In the genomic region with DNA sequence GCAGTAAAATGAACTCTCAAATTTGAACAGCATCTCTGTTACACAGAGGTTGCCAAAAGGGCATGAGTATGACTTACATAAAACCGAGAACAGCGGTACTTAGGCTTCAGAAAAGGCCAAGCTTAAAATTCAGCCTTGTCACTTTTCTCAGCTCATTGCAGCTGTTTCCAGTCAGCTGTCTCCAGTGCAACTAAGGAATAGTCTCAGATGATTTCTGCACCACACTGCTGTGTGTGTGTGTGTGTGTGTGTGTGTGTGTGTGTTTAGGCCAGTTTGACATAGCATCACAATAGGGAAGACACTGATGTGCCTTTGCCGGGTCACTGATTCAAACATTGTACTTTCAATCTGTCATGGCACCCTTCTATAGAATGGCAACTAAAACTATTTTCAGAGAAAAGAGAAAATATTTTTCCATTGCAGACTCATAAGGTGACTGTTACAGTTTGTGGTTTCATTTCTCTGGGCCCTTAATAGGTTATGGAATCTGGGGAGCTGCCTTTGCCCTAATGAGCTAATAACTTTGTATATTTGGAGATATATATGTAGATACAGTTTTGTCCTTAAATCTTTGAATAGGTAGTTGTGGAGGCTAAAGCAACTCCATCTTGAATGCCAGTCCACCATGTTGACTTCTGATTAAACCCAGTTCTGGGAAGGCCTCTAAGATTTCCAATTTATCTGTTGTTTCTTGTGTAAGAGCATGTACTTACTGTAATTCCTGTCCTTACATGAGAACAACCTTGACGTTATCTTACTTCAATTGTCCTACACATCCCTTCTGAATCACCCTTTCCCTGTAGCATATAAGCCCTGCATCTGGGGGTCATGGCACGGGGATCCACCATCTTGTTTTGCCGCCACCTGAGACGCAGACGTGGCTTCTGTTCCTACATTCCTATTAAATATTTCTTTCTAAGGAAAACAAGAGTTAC, we compare ENCODE assay signal across 18 cellular contexts. TPM values are rescaled to one million over a fixed set of nuclear protein-coding genes. Genes with fewer than 3 reads are reported as not detected.
DNase-seq lines count a peak whose midpoint lies in the region; ATAC-seq, FAIRE-seq and TF ChIP-seq lines count a peak whose summit lies in the region.
"Had no signal": no experiment of that assay in that cellular context is flagged by ENCODE, and none has a peak within 500 bp of the region (broad histone marks: within the 10 kb centered on the region; RNA-seq: fewer than 3 reads in every experiment).

No MANE protein-coding gene starts in this region.

- POLR2A ChIA-PET in GM12878 (lab: Charles Lee): no interaction called here

- no peak for TF ChIP-seq RAD21 in GM12878 (IDR thresholded peaks at IDR 0.05; ENCODE audit: insufficient read depth, low read depth, low read length)

- H3K27me3 Mint-ChIP-seq in GM23338 (ENCODE audit: insufficient read depth, low read depth, poor library complexity): peaks cover 13% of the 10 kb centered on the region
- no peaks in the 10 kb centered on the region for H3K27me3 Mint-ChIP-seq in nephron (ENCODE audit: low read depth)
- H3K27me3 Mint-ChIP-seq: natural killer cell treated with Interleukin-12 subunit alpha and Interleukin-12 subunit beta and Interleukin-15 and Interleukin-18, amount 100 ng/mL, for 72 hours had no signal

- RAD21 ChIA-PET in GM12878 (lab: Charles Lee; ENCODE audit: unreplicated experiment): interaction anchor here (3.2 kb wide), 1 partner anchor 316 kb away, joined by 9 read pairs; no protein-coding TSS in a partner anchor

- SMC1A ChIA-PET in GM12878 (lab: Charles Lee; ENCODE audit: uncharacterized antibody, unreplicated experiment): interaction anchor here (0.8 to 2.0 kb wide), 9 partner anchors 56 to 1606 kb away, joined by 3 to 6 read pairs (median 3); no protein-coding TSS in a partner anchor

- H3K9ac ChIP-seq in Loucy (ENCODE audit: low read depth, low read length, poor library complexity, severe bottlenecking) (no peak overlapping the region), GM12878 (ENCODE audit: control insufficient read depth, insufficient read depth, low read length) (no peak overlapping the region)

- intact Hi-C loops in GM12878 (cut with micrococcal nuclease; ENCODE audit: unreplicated experiment): loop anchor here (10.0 kb wide), 2 partner anchors 493 to 603 kb away; a partner anchor contains a TSS

- no peak for ATAC-seq in GM23338
- peak; percentile 19 for ATAC-seq in GM12878
- no peak for ATAC-seq in HG03280 (IDR thresholded peaks at IDR 0.05; ENCODE audit: unreplicated experiment)
- ATAC-seq: natural killer cell treated with Interleukin-12 subunit alpha and Interleukin-12 subunit beta and Interleukin-15 and Interleukin-18, amount 100 ng/mL, for 72 hours; Panc1 had no signal

- 77% methylated on average over 8 of the region's 8 CpGs for WGBS in GM12878 (ENCODE audit: insufficient coverage, insufficient replicate concordance, low lambda C conversion rate, missing lambda C conversion rate)

- H3K9me3 ChIP-seq in Loucy (ENCODE audit: insufficient read depth, low read depth, low read length): no peaks in the 10 kb centered on the region
- H3K9me3 ChIP-seq in GM12878 (replicated peaks; ENCODE audit: control insufficient read depth, insufficient read depth, low read length): no peaks in the 10 kb centered on the region
- H3K9me3 ChIP-seq: adrenal gland, tibial nerve had no signal

- TF ChIP-seq CTCF in GM23338 (conservative IDR thresholded peaks at IDR 0.05; ENCODE audit: low read depth in 2 of 2) (no peak), Loucy (conservative IDR thresholded peaks at IDR 0.05; ENCODE audit: low read length) (no peak), GM12878 (IDR thresholded peaks at IDR 0.05 in 2 of 3, conservative IDR thresholded peaks at IDR 0.05 in 1 of 3; ENCODE audit: control insufficient read depth in 2 of 3, extremely low read depth in 1 of 3, insufficient read depth in 1 of 3, low read depth in 3 of 3, low read length in 3 of 3) (no peak), nephron (IDR thresholded peaks at IDR 0.05; ENCODE audit: unreplicated experiment in 3 of 3) (no peak)

- in situ Hi-C loops in GM12878 (cut with MboI): no loop called here

- no TSS peak for BruUV-seq in GM12878 (replicated peaks; lab: Mats Ljungman, UMichigan)

- DNase-seq in GM23338 (ENCODE audit: low spot score): no peak
- no peak for DNase-seq in GM12878 (ENCODE audit: low read depth, low spot score)
- no peak for DNase-seq in GOT3 (lab: John Stamatoyannopoulos, UW)
- DNase-seq in HuH-7 (ENCODE audit: low spot score): no peak
- DNase-seq in NCI-H2196 (lab: John Stamatoyannopoulos, UW; ENCODE audit: unreplicated experiment): no peak
- DNase-seq: NCI-H2029, NCI-H526 treated with DMSO at 0.1 percent for 48 hours had no signal

- no peaks in the 10 kb centered on the region; the same call in 2 of the 3 replicates for H3K9me3 Mint-ChIP-seq in GM23338
- no peaks in the 10 kb centered on the region for H3K9me3 Mint-ChIP-seq in nephron
- H3K9me3 Mint-ChIP-seq: natural killer cell treated with Interleukin-12 subunit alpha and Interleukin-12 subunit beta and Interleukin-15 and Interleukin-18, amount 100 ng/mL, for 72 hours had no signal

- H3K79me2 ChIP-seq in GM23338 (replicated peaks; ENCODE audit: insufficient read depth): no peaks in the 10 kb centered on the region
- peaks cover 12% of the 10 kb centered on the region; the same call in 1 of the 2 replicates for H3K79me2 ChIP-seq in Loucy (ENCODE audit: insufficient read depth, low read length)
- no peaks in the 10 kb centered on the region; the same call in 1 of the 2 replicates for H3K79me2 ChIP-seq in GM12878 (ENCODE audit: control insufficient read depth, insufficient read depth, low read length)

- no peaks in the 10 kb centered on the region for H3K9me2 ChIP-seq in GM23338 (ENCODE audit: insufficient read depth)
- H3K9me2 ChIP-seq in Loucy (replicated peaks; ENCODE audit: low read depth, low read length): no peaks in the 10 kb centered on the region

- H3K4me1 Mint-ChIP-seq in GM23338: peaks cover 12% of the 10 kb centered on the region; the same call in 2 of the 3 replicates
- H3K4me1 Mint-ChIP-seq in nephron: peaks cover 50% of the 10 kb centered on the region

- H3K36me3 Mint-ChIP-seq in GM23338 (ENCODE audit: low read depth) (no peaks in the 10 kb centered on the region; the same call in 2 of the 3 replicates), nephron (ENCODE audit: low read depth) (peaks cover 4% of the 10 kb centered on the region)

- H3K36me3 ChIP-seq in GM23338 (ENCODE audit: insufficient read depth) (no peaks in the 10 kb centered on the region), Loucy (ENCODE audit: insufficient read depth, low read length) (no peaks in the 10 kb centered on the region), GM12878 (ENCODE audit: control insufficient read depth in 2 of 2, insufficient read depth in 2 of 2, low read length in 1 of 2) (no peaks in the 10 kb centered on the region)

- H3K27ac ChIP-seq in GM23338 (ENCODE audit: low read depth) (no peak overlapping the region), GM12878 (ENCODE audit: control insufficient read depth, insufficient read depth) (no peak overlapping the region)
- H3K27ac ChIP-seq: C4-2B, tibial nerve, VCaP had no signal

- H4K20me1 ChIP-seq in GM23338 (replicated peaks; ENCODE audit: insufficient read depth) (no peaks in the 10 kb centered on the region), Loucy (ENCODE audit: insufficient read depth, low read length, poor library complexity, severe bottlenecking) (no peaks in the 10 kb centered on the region), GM12878 (ENCODE audit: control insufficient read depth, insufficient read depth) (no peaks in the 10 kb centered on the region)

- H2AFZ ChIP-seq in GM23338 (no peak overlapping the region), Loucy (ENCODE audit: low read length) (no peak overlapping the region), GM12878 (ENCODE audit: control insufficient read depth, low read depth, low read length) (no peak overlapping the region)

- H3F3A ChIP-seq in GM23338 (replicated peaks; ENCODE audit: low read depth): no peaks in the 10 kb centered on the region
- H3F3A ChIP-seq in Loucy (ENCODE audit: low read depth): no peaks in the 10 kb centered on the region

- H3K4me1 ChIP-seq in GM23338 (ENCODE audit: insufficient read depth) (peaks cover 3% of the 10 kb centered on the region; the same call in 1 of the 2 replicates), Loucy (ENCODE audit: insufficient read depth, low read length, poor library complexity, severe bottlenecking) (peaks cover 16% of the 10 kb centered on the region), GM12878 (ENCODE audit: control insufficient read depth, insufficient read depth, low read length) (peaks cover 9% of the 10 kb centered on the region; the same call in 1 of the 2 replicates)

- H3K27me3 ChIP-seq in GM23338 (ENCODE audit: insufficient read depth) (peaks cover 21% of the 10 kb centered on the region), Loucy (ENCODE audit: insufficient read depth, low read length, poor library complexity, severe bottlenecking) (no peaks in the 10 kb centered on the region), GM12878 (replicated peaks in 1 of 2; ENCODE audit: control insufficient read depth in 2 of 2, insufficient read depth in 2 of 2, low read length in 1 of 2) (no peaks in the 10 kb centered on the region)
- H3K27me3 ChIP-seq: adrenal gland, tibial nerve had no signal

- no peak for TF ChIP-seq POLR2A in GM12878 (IDR thresholded peaks at IDR 0.05; ENCODE audit: low read depth, low read length)

- H3K4me3 Mint-ChIP-seq in GM23338 (no peak overlapping the region), nephron (peak overlapping the region in 1 of 3 experiments; percentile 5)
- H3K4me3 Mint-ChIP-seq: natural killer cell treated with Interleukin-12 subunit alpha and Interleukin-12 subunit beta and Interleukin-15 and Interleukin-18, amount 100 ng/mL, for 72 hours had no signal

- H3K4me2 ChIP-seq in GM23338 (no peak overlapping the region), Loucy (ENCODE audit: low read depth, low read length, poor library complexity, severe bottlenecking) (peak overlapping the region; percentile 7), GM12878 (ENCODE audit: control insufficient read depth, insufficient read depth) (no peak overlapping the region)

- no peak for FAIRE-seq in GM12878 (lab: Jason Lieb, UNC)
- FAIRE-seq: endometrium had no signal

- CTCF ChIA-PET in GM12878 (lab: Yijun Ruan, JAX): interaction anchor here (1.0 to 8.0 kb wide), 7 partner anchors 9 to 317 kb away, joined by 3 to 95 read pairs (median 9); a partner anchor contains a TSS

- H3K27ac Mint-ChIP-seq in GM23338 (peak overlapping the region; percentile 43; the same call in 1 of the 2 replicates), nephron (peak overlapping the region; percentile 47 to 89 (median 87))
- H3K27ac Mint-ChIP-seq: natural killer cell treated with Interleukin-12 subunit alpha and Interleukin-12 subunit beta and Interleukin-15 and Interleukin-18, amount 100 ng/mL, for 72 hours had no signal

- TF ChIP-seq EP300 in GM12878 (IDR thresholded peaks at IDR 0.05; ENCODE audit: borderline replicate concordance in 1 of 2, control insufficient read depth in 1 of 2, low read depth in 2 of 2, low read length in 2 of 2): no peak

- H3K4me3 ChIP-seq in GM23338 (no peak overlapping the region), Loucy (ENCODE audit: low read length, poor library complexity, severe bottlenecking) (no peak overlapping the region), GM12878 (no peak overlapping the region)
- H3K4me3 ChIP-seq: adrenal gland, lung, tibial nerve had no signal

RNA-seq across cellular contexts. Expression of a gene that starts 4.5 kb away (rescaled TPM):
- total RNA-seq in GM23338 (2014; rRNA removed; shearing (Covaris generic)): 3.8 and 3.9 TPM in 2 replicates
- polyA plus RNA-seq in GM23338 (2016; fragmentation: Nextera tagmentation; extraction: Ambion mirVana) (1.2 TPM in 2 replicates), GM12878 (2011; rRNA removed) (8.5 and 11.2 TPM in 2 replicates), GM12878 (2014; fragmentation: Illumina TruSeq; extraction: Trizol) (4.9 and 6.0 TPM in 2 replicates), GM12878 (2014; fragmentation: Nextera tagmentation; extraction: Ambion mirVana) (1 to 10 TPM; 1.5 to 2.1 TPM), GM12878 (2014; rRNA removed) (3.5 and 3.8 TPM in 2 replicates), GM12878 (2016; fragmentation: Nextera tagmentation; extraction: Ambion mirVana) (1 to 10 TPM in 1 of 2 experiments, under 1 TPM in 1; 0.71 to 1.5 TPM)
- total RNA-seq in GM12878 (2013; cell fraction: nucleolus; rRNA removed): 5.6 and 5.8 TPM in 2 replicates
- total RNA-seq in GM12878 (2014; rRNA removed) (5.5 and 6.9 TPM in 2 replicates), GM12878 (2014; rRNA removed; fragmentation: Illumina TruSeq; extraction: Trizol) (5.3 and 6.0 TPM in 2 replicates), GM12878 (2021) (6.0 TPM in 2 replicates)
- 1.4 TPM for polyA plus RNA-seq in GM12878 (2011; ENCODE audit: low read depth)
- 3.9 and 4.2 TPM in 2 replicates for polyA plus RNA-seq in GM12878 (2011; cell fraction: cytosol; rRNA removed)
- polyA plus RNA-seq in GM12878 (2011; cell fraction: nucleus; rRNA removed): 6.9 and 7.1 TPM in 2 replicates
- 1.9 and 2.0 TPM in 2 replicates for polyA plus RNA-seq in GM12878 (2012)
- polyA minus RNA-seq in GM12878 (2011; rRNA and poly(A)+ RNA removed): 6.9 and 7.6 TPM in 2 replicates
- 2.8 and 2.9 TPM in 2 replicates for polyA minus RNA-seq in GM12878 (2011; cell fraction: cytosol; rRNA and poly(A)+ RNA removed)
- polyA minus RNA-seq in GM12878 (2011; cell fraction: nucleus; rRNA and poly(A)+ RNA removed): 2.2 and 2.6 TPM in 2 replicates

RNA-seq across cellular contexts. Expression of a gene that starts 16.8 kb away (rescaled TPM):
- 11.8 and 12.2 TPM in 2 replicates for total RNA-seq in GM23338 (2014; rRNA removed; shearing (Covaris generic))
- polyA plus RNA-seq in GM23338 (2016; fragmentation: Nextera tagmentation; extraction: Ambion mirVana) (13.8 and 15.9 TPM in 2 replicates), GM12878 (2011; rRNA removed) (54.8 and 55.7 TPM in 2 replicates), GM12878 (2014; fragmentation: Illumina TruSeq; extraction: Trizol) (32.8 and 33.5 TPM in 2 replicates), GM12878 (2014; fragmentation: Nextera tagmentation; extraction: Ambion mirVana) (10 to 100 TPM; 37.2 to 58.0 TPM), GM12878 (2014; rRNA removed) (34.0 and 35.4 TPM in 2 replicates), GM12878 (2016; fragmentation: Nextera tagmentation; extraction: Ambion mirVana) (10 to 100 TPM; 25.5 to 26.9 TPM)
- total RNA-seq in GM12878 (2013; cell fraction: nucleolus; rRNA removed): 16.9 and 19.6 TPM in 2 replicates
- total RNA-seq in GM12878 (2014; rRNA removed) (26.2 and 36.5 TPM in 2 replicates), GM12878 (2014; rRNA removed; fragmentation: Illumina TruSeq; extraction: Trizol) (38.6 and 40.7 TPM in 2 replicates), GM12878 (2021) (24.8 and 26.5 TPM in 2 replicates)
- 14.9 TPM for polyA plus RNA-seq in GM12878 (2011; ENCODE audit: low read depth)
- polyA plus RNA-seq in GM12878 (2011; cell fraction: cytosol; rRNA removed): 36.0 and 46.6 TPM in 2 replicates
- 20.5 and 27.5 TPM in 2 replicates for polyA plus RNA-seq in GM12878 (2011; cell fraction: nucleus; rRNA removed)
- 24.6 and 29.2 TPM in 2 replicates for polyA plus RNA-seq in GM12878 (2012)
- polyA minus RNA-seq in GM12878 (2011; rRNA and poly(A)+ RNA removed): 61.8 and 77.6 TPM in 2 replicates
- 17.1 and 17.8 TPM in 2 replicates for polyA minus RNA-seq in GM12878 (2011; cell fraction: cytosol; rRNA and poly(A)+ RNA removed)
- polyA minus RNA-seq in GM12878 (2011; cell fraction: nucleus; rRNA and poly(A)+ RNA removed): 10.0 and 15.5 TPM in 2 replicates
